Comparison of ENCODE assay signal across 16 cellular contexts in the genomic region with DNA sequence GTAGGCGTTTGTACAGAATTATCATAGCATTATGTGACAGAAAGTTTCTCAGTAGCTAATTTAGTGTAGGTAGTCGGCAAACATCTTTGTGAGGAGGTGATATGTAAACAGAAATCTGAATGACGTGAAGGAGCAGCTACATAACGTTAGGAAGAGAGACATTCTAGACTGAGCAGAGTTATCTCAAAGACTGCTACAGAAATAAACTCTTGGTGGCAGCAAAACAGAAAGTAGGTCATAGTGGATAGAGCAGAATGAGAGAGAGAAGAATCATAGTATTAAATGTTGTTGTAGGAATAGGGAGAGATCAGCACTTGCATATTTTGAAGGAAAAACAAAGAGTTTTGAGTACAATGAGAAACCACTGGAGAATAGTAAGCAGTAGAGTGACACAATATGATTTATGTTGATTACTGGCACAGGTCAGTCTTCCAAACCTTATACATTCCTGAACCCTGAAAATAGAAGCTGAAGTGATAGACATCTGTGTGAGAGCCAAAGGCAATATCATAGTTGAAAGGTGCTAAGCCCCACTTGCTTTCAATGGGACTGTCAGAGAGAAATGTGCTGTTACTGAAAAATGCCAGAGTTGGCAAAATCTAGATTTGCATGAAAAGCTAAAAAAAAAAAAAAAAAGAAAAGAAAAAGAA.
DNase-seq lines count a peak whose midpoint lies in the region; ATAC-seq and TF ChIP-seq lines count a peak whose summit lies in the region.
"Had no signal": no experiment of that assay in that cellular context is flagged by ENCODE, and none has a peak within 500 bp of the region (broad histone marks: within the 10 kb centered on the region; RNA-seq: fewer than 3 reads in every experiment).

No MANE protein-coding gene starts in this region.

- peak; percentile 56 to 86 for ATAC-seq in left cardiac atrium
- ATAC-seq in activated CD8-positive, alpha-beta T cell treated with anti-CD3 and anti-CD28 coated beads for 36 hours: no peak
- ATAC-seq: CD8-positive, alpha-beta T cell had no signal

- H3K27ac ChIP-seq in cardiac muscle cell (peak overlapping the region; percentile 32), right atrium auricular region (peak overlapping the region; percentile 60 to 80)

- CTCF ChIA-PET in activated CD8-positive, alpha-beta T cell treated with anti-CD3 and anti-CD28 coated beads for 36 hours (lab: Charles Lee): no interaction called here

- no peak for TF ChIP-seq CTCF in cardiac muscle cell (IDR thresholded peaks at IDR 0.05; ENCODE audit: low read depth, low read length)
- TF ChIP-seq CTCF in right atrium auricular region (IDR thresholded peaks at IDR 0.05): peak in 1 of 2 donors; percentile 5
- TF ChIP-seq CTCF in CD14-positive monocyte (IDR thresholded peaks at IDR 0.05): no peak
- TF ChIP-seq CTCF in activated CD8-positive, alpha-beta T cell treated with anti-CD3 and anti-CD28 coated beads for 36 hours (IDR thresholded peaks at IDR 0.05): no peak

- no peaks in the 10 kb centered on the region for H3K27me3 Mint-ChIP-seq in CD14-positive monocyte (ENCODE audit: low read depth in 3 of 3)
- no peaks in the 10 kb centered on the region for H3K27me3 Mint-ChIP-seq in activated CD8-positive, alpha-beta T cell treated with anti-CD3 and anti-CD28 coated beads for 36 hours
- H3K27me3 Mint-ChIP-seq: CD4-positive, CD25-positive, alpha-beta regulatory T cell had no signal

- H3K36me3 Mint-ChIP-seq in CD14-positive monocyte: no peaks in the 10 kb centered on the region
- no peaks in the 10 kb centered on the region for H3K36me3 Mint-ChIP-seq in activated CD8-positive, alpha-beta T cell treated with anti-CD3 and anti-CD28 coated beads for 36 hours (ENCODE audit: low read depth)
- H3K36me3 Mint-ChIP-seq: CD4-positive, CD25-positive, alpha-beta regulatory T cell; CD8-positive, alpha-beta T cell had no signal

- no peak overlapping the region for H3K4me3 Mint-ChIP-seq in CD14-positive monocyte
- H3K4me3 Mint-ChIP-seq in activated CD8-positive, alpha-beta T cell treated with anti-CD3 and anti-CD28 coated beads for 36 hours: no peak overlapping the region
- H3K4me3 Mint-ChIP-seq: CD4-positive, CD25-positive, alpha-beta regulatory T cell; CD8-positive, alpha-beta T cell; HFFc6 had no signal

- H3K4me3 ChIP-seq in cardiac muscle cell (no peak overlapping the region), right atrium auricular region (no peak overlapping the region)
- H3K4me3 ChIP-seq: HAP-1 had no signal

- H3K4me1 ChIP-seq in cardiac muscle cell (ENCODE audit: low read depth) (peaks cover 5% of the 10 kb centered on the region), right atrium auricular region (no peaks in the 10 kb centered on the region)
- H3K4me1 ChIP-seq: Caco-2, HAP-1 had no signal

- intact Hi-C loops in left cardiac atrium (cut with DNase I): loop anchor here in 1 of 2 donors (10.0 kb wide), 2 partner anchors 216 to 456 kb away; no protein-coding TSS in a partner anchor
- intact Hi-C loops in CD14-positive monocyte (cut with micrococcal nuclease): no loop called here
- intact Hi-C loops in activated CD8-positive, alpha-beta T cell treated with anti-CD3 and anti-CD28 coated beads for 36 hours (cut with micrococcal nuclease): no loop called here

- H3K27ac Mint-ChIP-seq in CD14-positive monocyte: no peak overlapping the region
- H3K27ac Mint-ChIP-seq in activated CD8-positive, alpha-beta T cell treated with anti-CD3 and anti-CD28 coated beads for 36 hours: no peak overlapping the region
- H3K27ac Mint-ChIP-seq: CD4-positive, CD25-positive, alpha-beta regulatory T cell; CD8-positive, alpha-beta T cell; HFFc6 had no signal

- H3K27me3 ChIP-seq in cardiac muscle cell: no peaks in the 10 kb centered on the region
- H3K27me3 ChIP-seq in right atrium auricular region: no peaks in the 10 kb centered on the region

- DNase-seq in OCI-M1 (lab: John Stamatoyannopoulos, UW): peak; percentile 20
- DNase-seq in cardiac muscle cell (ENCODE audit: low read depth in 1 of 2, low spot score in 1 of 2): no peak
- no peak for DNase-seq in left cardiac atrium
- no peak for DNase-seq in right atrium auricular region (ENCODE audit: low spot score)
- no peak for DNase-seq in CD14-positive monocyte (ENCODE audit: low spot score)
- no peak for DNase-seq in NCI-H774 (lab: John Stamatoyannopoulos, UW)
- no peak for DNase-seq in activated CD8-positive, alpha-beta T cell treated with anti-CD3 and anti-CD28 coated beads for 36 hours
- DNase-seq: C1 segment of cervical spinal cord; Caco-2; CD4-positive, CD25-positive, alpha-beta regulatory T cell; CD8-positive, alpha-beta T cell; DMS153; DND-41; GOT3; HFFc6 had no signal

- H3K4me1 Mint-ChIP-seq in CD14-positive monocyte: no peaks in the 10 kb centered on the region
- H3K4me1 Mint-ChIP-seq in activated CD8-positive, alpha-beta T cell treated with anti-CD3 and anti-CD28 coated beads for 36 hours (ENCODE audit: low read depth): no peaks in the 10 kb centered on the region
- H3K4me1 Mint-ChIP-seq: CD4-positive, CD25-positive, alpha-beta regulatory T cell had no signal

- POLR2A ChIA-PET in activated CD8-positive, alpha-beta T cell treated with anti-CD3 and anti-CD28 coated beads for 36 hours (lab: Charles Lee): no interaction called here

- H3K9me3 ChIP-seq in cardiac muscle cell (ENCODE audit: low read depth) (no peaks in the 10 kb centered on the region), right atrium auricular region (no peaks in the 10 kb centered on the region)
- H3K9me3 ChIP-seq: Caco-2 had no signal

- no peaks in the 10 kb centered on the region for H3K36me3 ChIP-seq in cardiac muscle cell
- no peaks in the 10 kb centered on the region for H3K36me3 ChIP-seq in right atrium auricular region
- H3K36me3 ChIP-seq: HAP-1 had no signal

- H3K9me3 Mint-ChIP-seq in CD14-positive monocyte: peaks cover 0 to 6% (median 2%) of the 10 kb centered on the region in 7 donors
- peaks cover 8% of the 10 kb centered on the region for H3K9me3 Mint-ChIP-seq in activated CD8-positive, alpha-beta T cell treated with anti-CD3 and anti-CD28 coated beads for 36 hours
